ENCODE assay signal across 8 cellular contexts in genomic region chr1:6602669-6603423, GRCh38. TPM values are rescaled to one million over a fixed set of nuclear protein-coding genes. Genes with fewer than 3 reads are reported as not detected.
DNase-seq lines count a peak whose midpoint lies in the region; ATAC-seq, FAIRE-seq and TF ChIP-seq lines count a peak whose summit lies in the region.

Gene KLHL21, minus strand, starts transcription at chr1:6602869. Its CDS starts 52 bp downstream, at chr1:6602817.

- TF ChIP-seq CTCF in D721Med (IDR thresholded peaks at IDR 0.05; ENCODE audit: insufficient read depth, missing control alignments) = no peak
- no peak for TF ChIP-seq CTCF in fibroblast of the aortic adventitia (IDR thresholded peaks at IDR 0.05; ENCODE audit: insufficient read depth, low read length)
- TF ChIP-seq CTCF in nephron progenitor cell (IDR thresholded peaks at IDR 0.05) = no peak

- H3K9me3 Mint-ChIP-seq in nephron progenitor cell = no peaks in the 10 kb centered on the region
- H3K9me3 Mint-ChIP-seq in stimulated activated naive CD8-positive, alpha-beta T cell treated with anti-CD3 and anti-CD28 coated beads, Interleukin-15, amount 100 ng/mL, for 72 hours = no peaks in the 10 kb centered on the region

- peak within 1 kb of the TSS; percentile 90 for H3K4me3 Mint-ChIP-seq in nephron progenitor cell
- peak within 1 kb of the TSS; percentile 94 to 95 for H3K4me3 Mint-ChIP-seq in stimulated activated naive CD8-positive, alpha-beta T cell treated with anti-CD3 and anti-CD28 coated beads, Interleukin-15, amount 100 ng/mL, for 72 hours

- no peak for FAIRE-seq in D721Med (lab: Jason Lieb, UNC)

- peaks cover 2% of the 10 kb centered on the region for H3K36me3 Mint-ChIP-seq in nephron progenitor cell (ENCODE audit: low read depth)

- DNase-seq in D721Med (ENCODE audit: insufficient read length, low spot score) (peak; percentile 59), fibroblast of the aortic adventitia (ENCODE audit: low read depth) (peak; percentile 82), nephron progenitor cell (peak; percentile 83)
- DNase-seq in activated effector memory CD4-positive, alpha-beta T cell treated with Interleukin-2 at 50 U/mL for 16 hours = peak; percentile 82
- peak; percentile 91 for DNase-seq in stimulated activated naive CD8-positive, alpha-beta T cell treated with anti-CD3 and anti-CD28 coated beads, Interleukin-15, amount 100 ng/mL, for 72 hours

- ATAC-seq in GM21381 (IDR thresholded peaks at IDR 0.05; ENCODE audit: unreplicated experiment) = peak; percentile 58
- peak; percentile 68 for ATAC-seq in stimulated activated naive CD8-positive, alpha-beta T cell treated with anti-CD3 and anti-CD28 coated beads, Interleukin-15, amount 100 ng/mL, for 72 hours

- peak within 1 kb of the TSS; percentile 85; the same call in 1 of the 2 replicates for H3K27ac ChIP-seq in HUES6 (ENCODE audit: low read depth, low read length)

- H3K4me1 ChIP-seq in HUES6 (ENCODE audit: control insufficient read depth, insufficient read depth, low read length) = peaks cover 22% of the 10 kb centered on the region

- H3K27me3 Mint-ChIP-seq in nephron progenitor cell (ENCODE audit: low read depth, poor library complexity) = peaks cover 2% of the 10 kb centered on the region
- no peaks in the 10 kb centered on the region for H3K27me3 Mint-ChIP-seq in stimulated activated naive CD8-positive, alpha-beta T cell treated with anti-CD3 and anti-CD28 coated beads, Interleukin-15, amount 100 ng/mL, for 72 hours

- no peaks in the 10 kb centered on the region for H3K9me3 ChIP-seq in HUES6 (ENCODE audit: control insufficient read depth, insufficient read depth, low read depth, low read length)

- no peaks in the 10 kb centered on the region for H3K27me3 ChIP-seq in HUES6 (ENCODE audit: control insufficient read depth, insufficient read depth, low read length)

- peak within 1 kb of the TSS; percentile 96 for H3K27ac Mint-ChIP-seq in nephron progenitor cell
- H3K27ac Mint-ChIP-seq in stimulated activated naive CD8-positive, alpha-beta T cell treated with anti-CD3 and anti-CD28 coated beads, Interleukin-15, amount 100 ng/mL, for 72 hours = peak within 1 kb of the TSS; percentile 96 to 97

- H3K4me3 ChIP-seq in HUES6 (ENCODE audit: low read depth, low read length) (peak within 1 kb of the TSS; percentile 100), fibroblast of the aortic adventitia (ENCODE audit: low read depth, low read length) (peak within 1 kb of the TSS; percentile 99)

- peak within 1 kb of the TSS; percentile 99 for H3K9ac ChIP-seq in HUES6 (ENCODE audit: low read length)

- TF ChIP-seq POLR2A in Raji (IDR thresholded peaks at IDR 0.05; ENCODE audit: insufficient read depth, low read depth, low read length) = peak; percentile 94

- H3K36me3 ChIP-seq in HUES6 (ENCODE audit: control insufficient read depth, insufficient read depth, low read length) = peaks cover 14% of the 10 kb centered on the region

- peaks cover 59% of the 10 kb centered on the region for H3K4me1 Mint-ChIP-seq in nephron progenitor cell
- peaks cover 46% of the 10 kb centered on the region for H3K4me1 Mint-ChIP-seq in stimulated activated naive CD8-positive, alpha-beta T cell treated with anti-CD3 and anti-CD28 coated beads, Interleukin-15, amount 100 ng/mL, for 72 hours

RNA-seq across cellular contexts. Expression of gene KLHL21, which starts in this region (rescaled TPM):
- total RNA-seq in fibroblast of the aortic adventitia (ENCODE audit: low replicate concordance) = 40.8 and 78.4 TPM in 2 replicates

Comparison
In these comparisons a context has a peak if more than half of its experiments do, and no peak if none do; other contexts are left out.
1. Peak in every context shown above with its lines: DNase-seq, ATAC-seq, H3K4me3 ChIP-seq and H3K27ac ChIP-seq.